In the genomic region with DNA sequence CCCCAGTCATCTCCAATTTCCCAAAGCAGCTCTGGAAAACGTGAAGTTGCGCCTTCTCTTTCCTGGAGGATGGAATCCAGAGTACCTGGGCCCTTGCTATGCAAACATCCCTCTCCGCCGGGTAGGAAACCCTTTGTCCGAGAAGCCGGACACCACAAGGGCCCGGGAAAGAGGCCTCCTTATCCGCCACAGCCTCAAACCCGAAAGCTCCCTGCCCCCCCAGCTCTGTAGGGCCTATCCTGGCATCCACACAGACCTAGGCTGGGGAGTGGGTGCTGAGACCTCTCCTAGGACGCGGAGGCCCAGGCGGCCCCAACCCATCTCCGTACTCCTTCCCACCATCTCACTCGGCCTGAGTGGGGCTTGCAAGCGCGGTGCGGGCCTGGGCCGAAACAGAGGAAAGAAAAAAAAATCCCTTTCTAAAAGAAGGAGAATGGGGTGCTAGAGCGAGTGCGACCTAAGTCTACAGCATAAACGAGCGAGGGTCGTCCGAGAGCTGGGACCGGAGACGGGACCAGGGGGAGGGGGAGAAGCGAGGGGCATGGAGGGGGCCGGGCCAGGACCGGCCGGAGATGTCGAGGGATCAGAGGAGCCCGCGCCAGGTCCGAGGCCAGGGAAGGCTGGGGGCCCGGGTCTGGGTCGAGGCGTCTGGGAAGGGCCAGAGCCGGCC, we compare ENCODE assay signal across 8 cellular contexts. TPM values are rescaled to one million over a fixed set of nuclear protein-coding genes. Genes with fewer than 3 reads are reported as not detected.
DNase-seq lines count a peak whose midpoint lies in the region; TF ChIP-seq lines count a peak whose summit lies in the region.

No MANE protein-coding gene starts in this region.

- DNase-seq in G401 (ENCODE audit: low spot score) = peak; percentile 33
- no peak for DNase-seq in HFFc6
- peak; percentile 40 for DNase-seq in RKO (ENCODE audit: low spot score)
- peak in 33 of 56 donors; percentile 14 to 75 (median 40) for DNase-seq in amygdala (lab: John Stamatoyannopoulos, UW)
- DNase-seq in hepatocyte (ENCODE audit: low spot score) = peak; percentile 53
- no peak for DNase-seq in GOT3 (lab: John Stamatoyannopoulos, UW)
- DNase-seq in NCI-H2107 (lab: John Stamatoyannopoulos, UW) = no peak

- peak overlapping the region; percentile 96 for H3K9ac ChIP-seq in rectal smooth muscle tissue (ENCODE audit: low read length)

- no peaks in the 10 kb centered on the region for H3K9me3 Mint-ChIP-seq in HFFc6

- H3K36me3 ChIP-seq in hepatocyte (replicated peaks; ENCODE audit: insufficient read depth, low read depth) (no peaks in the 10 kb centered on the region), rectal smooth muscle tissue (ENCODE audit: control insufficient read depth, insufficient read depth, low read length) (no peaks in the 10 kb centered on the region)

- peaks cover 43% of the 10 kb centered on the region for H4K20me1 ChIP-seq in hepatocyte (ENCODE audit: insufficient read depth, poor library complexity, severe bottlenecking)

- peaks cover 58% of the 10 kb centered on the region for H3K79me2 ChIP-seq in hepatocyte

- peak overlapping the region; percentile 85 for H2AFZ ChIP-seq in hepatocyte

- no peaks in the 10 kb centered on the region for H3K9me3 ChIP-seq in hepatocyte (ENCODE audit: low read depth)

- H3K4me1 ChIP-seq in hepatocyte (ENCODE audit: insufficient read depth) (peaks cover 28% of the 10 kb centered on the region), rectal smooth muscle tissue (ENCODE audit: control insufficient read depth, insufficient read depth, low read length) (peaks cover 15% of the 10 kb centered on the region)

- WGBS in hepatocyte (ENCODE audit: low lambda C conversion rate, missing lambda C conversion rate) = 2% methylated on average over 25 of the region's 38 CpGs

- H3K9me2 ChIP-seq in hepatocyte (replicated peaks; ENCODE audit: insufficient read depth) = no peaks in the 10 kb centered on the region

- peak overlapping the region; percentile 93 for H3K27ac Mint-ChIP-seq in HFFc6

- H3K4me3 ChIP-seq in hepatocyte (peak overlapping the region; percentile 56), rectal smooth muscle tissue (ENCODE audit: low read length) (peak overlapping the region; percentile 93)

- no peak for TF ChIP-seq CTCF in HFFc6 (IDR thresholded peaks at IDR 0.05)
- no peak for TF ChIP-seq CTCF in hepatocyte (IDR thresholded peaks at IDR 0.05; ENCODE audit: poor library complexity)

- peaks cover 70% of the 10 kb centered on the region for H3K4me1 Mint-ChIP-seq in HFFc6 (ENCODE audit: low read depth)

- in situ Hi-C loops in G401 (cut with HindIII; ENCODE audit: low sequenced_read_pairs) = no loop called here

- H3K4me2 ChIP-seq in hepatocyte = peak overlapping the region; percentile 92

- no peaks in the 10 kb centered on the region for H3K27me3 ChIP-seq in hepatocyte
- no peaks in the 10 kb centered on the region for H3K27me3 ChIP-seq in rectal smooth muscle tissue (ENCODE audit: control insufficient read depth, insufficient read depth, low read length)

- H3K27me3 Mint-ChIP-seq in HFFc6 (ENCODE audit: insufficient read depth) = peaks cover 8% of the 10 kb centered on the region

- H3K27ac ChIP-seq in hepatocyte = peak overlapping the region; percentile 98
- peak overlapping the region; percentile 98 for H3K27ac ChIP-seq in rectal smooth muscle tissue (ENCODE audit: low read depth, low read length)

- 0 out of 2 replicates have a peak, but pooled peaks cover 8% of the 10 kb centered on the region for H3K36me3 Mint-ChIP-seq in HFFc6 (ENCODE audit: low read depth)

- H3K4me3 Mint-ChIP-seq in HFFc6 = peak overlapping the region; percentile 99

RNA-seq across cellular contexts. Expression of gene FBXW11, which starts 0.6 kb away (rescaled TPM):
- 35.4 and 68.7 TPM in 2 replicates for total RNA-seq in G401 (2014; rRNA removed; shearing (Covaris generic))
- 10 to 100 TPM; 54.5 to 60.5 (median 58.5) TPM for total RNA-seq in HFFc6 (2021; fragmentation: NEBNext Ultra II Directional; extraction: Animal tissue kit (Norgen Biotek cat#: 25700))
- 73.4 and 74.2 TPM in 2 replicates for total RNA-seq in hepatocyte
- 26.7 and 38.0 TPM in 2 replicates for polyA plus RNA-seq in hepatocyte

Comparison
In these comparisons a context has a peak if more than half of its experiments do, and no peak if none do; other contexts are left out.
1. DNase-seq: peak in G401 (single experiment), RKO (single experiment), amygdala (33 of 56) and hepatocyte (single experiment); none in HFFc6 (single experiment), GOT3 (single experiment) and NCI-H2107 (single experiment).